In the genomic region with DNA sequence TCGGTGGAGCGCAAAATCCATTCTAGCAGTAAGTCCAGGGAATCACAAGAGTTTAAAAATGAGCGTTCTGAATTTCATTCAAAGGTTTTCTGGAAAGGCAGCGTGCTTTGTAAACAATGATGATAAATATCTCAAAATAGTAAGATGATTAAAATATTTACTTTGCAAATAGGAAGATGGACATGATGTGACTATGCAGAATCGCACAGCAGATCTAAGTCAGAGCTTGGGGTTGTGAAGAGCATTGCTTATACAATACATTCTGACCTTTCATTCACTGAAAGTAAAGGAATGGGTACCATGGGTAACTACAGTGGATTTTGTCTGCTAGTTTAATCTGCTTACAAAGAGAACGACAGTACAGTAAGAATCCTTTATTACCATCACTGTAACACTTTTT, we compare ENCODE assay signal across 24 cellular contexts.
"Had no signal": no experiment of that assay in that cellular context is flagged by ENCODE, and none has a peak within 500 bp of the region (broad histone marks: within the 10 kb centered on the region; RNA-seq: fewer than 3 reads in every experiment).

No MANE protein-coding gene starts in this region.

- H3K36me3 ChIP-seq: colonic mucosa, uterus had no signal

- H3K4me3 ChIP-seq: colonic mucosa, dorsolateral prefrontal cortex, left lung, lung, neural progenitor cell, sigmoid colon, smooth muscle cell, testis, uterus had no signal

- ATAC-seq: activated CD8-positive, alpha-beta memory T cell treated with anti-CD3 and anti-CD28 coated beads, Interleukin-2, amount 10 ng/mL, durations not matched to agents 7 days and 5 days; activated CD8-positive, alpha-beta T cell treated with anti-CD3 and anti-CD28 coated beads for 36 hours; effector memory CD8-positive, alpha-beta T cell; left lung; naive thymus-derived CD8-positive, alpha-beta T cell; stimulated activated memory B cell treated with anti-CD40 and anti-IgM and Interleukin-4, amounts not matched to agents 10 μg/mL and 1 μg/mL and 100 μg/mL, for 72 hours had no signal

- DNase-seq: activated CD4-positive, alpha-beta T cell treated with anti-CD3 and anti-CD28 coated beads, Interleukin-2, amount 10 ng/mL, durations not matched to agents 24 days and 14 days; activated CD8-positive, alpha-beta memory T cell treated with anti-CD3 and anti-CD28 coated beads, Interleukin-2, amount 10 ng/mL, durations not matched to agents 7 days and 5 days; activated CD8-positive, alpha-beta T cell treated with anti-CD3 and anti-CD28 coated beads for 36 hours; activated effector memory CD4-positive, alpha-beta T cell treated with anti-CD3 and anti-CD28 coated beads, Interleukin-2, amount 50 U/mL, for 16 hours; activated naive CD4-positive, alpha-beta T cell treated with anti-CD3 and anti-CD28 coated beads, Interleukin-2, amount 10 ng/mL, durations not matched to agents 7 days and 5 days; amygdala; colonic mucosa; dorsolateral prefrontal cortex; effector memory CD8-positive, alpha-beta T cell; kidney; left lung; naive thymus-derived CD8-positive, alpha-beta T cell; posterior cingulate gyrus; sigmoid colon; stimulated activated CD4-positive, alpha-beta T cell treated with anti-CD3 and anti-CD28 coated beads, Interleukin-15, amount 100 ng/mL, for 24 hours; testis; trophoblast cell; uterus had no signal

- H3K9me3 ChIP-seq: colonic mucosa, left lung, sigmoid colon, testis, uterus had no signal

- FAIRE-seq: bronchial epithelial cell, kidney had no signal

- H3K27me3 ChIP-seq: colonic mucosa, dorsolateral prefrontal cortex, left lung, neural progenitor cell, sigmoid colon, testis, uterus had no signal

- H3K27ac ChIP-seq: colonic mucosa, dorsolateral prefrontal cortex, epithelial cell of prostate, left lung, neural progenitor cell, testis, uterus had no signal

- H3K4me1 ChIP-seq: colonic mucosa, testis, uterus had no signal
